Comparison of ENCODE assay signal across 24 cellular contexts in the genomic region with DNA sequence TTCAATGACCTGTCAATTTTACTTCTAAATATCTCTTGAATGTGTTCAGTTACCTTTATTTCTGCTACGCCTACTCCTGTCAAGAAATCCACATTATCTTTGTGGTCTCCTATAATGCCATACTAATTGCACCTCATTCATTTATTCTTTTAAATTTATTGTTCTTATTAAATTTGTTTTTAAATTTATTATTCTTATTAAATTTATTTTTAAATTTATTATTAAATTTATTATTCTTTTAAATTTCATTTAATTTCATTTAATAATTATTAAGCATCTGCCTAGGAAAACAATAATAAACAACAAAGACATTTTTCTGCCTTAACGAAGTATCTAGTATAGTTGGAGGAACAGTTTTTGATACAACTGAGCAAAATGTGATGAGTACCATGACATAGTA.
DNase-seq lines count a peak whose midpoint lies in the region; ATAC-seq and FAIRE-seq lines count a peak whose summit lies in the region.
"Had no signal": no experiment of that assay in that cellular context is flagged by ENCODE, and none has a peak within 500 bp of the region (broad histone marks: within the 10 kb centered on the region; RNA-seq: fewer than 3 reads in every experiment).

No MANE protein-coding gene starts in this region.

- intact Hi-C loops in activated T-helper 2 cell treated with anti-CD3 and anti-CD28 coated beads, Interferon-gamma antibody, Interleukin-2, Interleukin-4, amounts not matched to agents 10 μg/mL and 5 μg/mL and 100 μg/mL, durations not matched to agents 14 hours and 24 hours and 36 hours (cut with micrococcal nuclease) = no loop called here

- no peaks in the 10 kb centered on the region for H3K27me3 Mint-ChIP-seq in activated T-helper 2 cell treated with anti-CD3 and anti-CD28 coated beads, Interferon-gamma antibody, Interleukin-2, Interleukin-4, amounts not matched to agents 10 μg/mL and 5 μg/mL and 100 μg/mL, durations not matched to agents 14 hours and 24 hours and 36 hours (ENCODE audit: low read depth)
- H3K27me3 Mint-ChIP-seq: B cell; CD4-positive, alpha-beta T cell had no signal

- ATAC-seq in GM21360 (IDR thresholded peaks at IDR 0.05; ENCODE audit: unreplicated experiment) = no peak
- ATAC-seq in GM21786 (IDR thresholded peaks at IDR 0.05; ENCODE audit: unreplicated experiment) = no peak
- no peak for ATAC-seq in HG02973 (IDR thresholded peaks at IDR 0.05; ENCODE audit: unreplicated experiment)
- ATAC-seq: A549; CD8-positive, alpha-beta T cell; GM12878 had no signal

- H3K27ac ChIP-seq in small intestine (ENCODE audit: low read depth in 1 of 2, low read length in 1 of 2) = no peak overlapping the region
- H3K27ac ChIP-seq: A549; BLaER1 treated with 17β-estradiol and CSF1 and Interleukin-3, amounts not matched to agents 10 nM and 100 nM; C4-2B had no signal

- WGBS in small intestine, 3 donors = 90 to 92% (median 91%) methylated on average over 2 of the region's 2 CpGs

- H3K4me1 ChIP-seq in small intestine (ENCODE audit: control insufficient read depth in 2 of 2, insufficient read depth in 1 of 2, low read depth in 1 of 2, low read length in 1 of 2) = no peaks in the 10 kb centered on the region
- H3K4me1 ChIP-seq: A549; BLaER1 treated with 17β-estradiol and CSF1 and Interleukin-3, amounts not matched to agents 10 nM and 100 nM; Caco-2 had no signal

- H3K4me1 Mint-ChIP-seq in activated T-helper 2 cell treated with anti-CD3 and anti-CD28 coated beads, Interferon-gamma antibody, Interleukin-2, Interleukin-4, amounts not matched to agents 10 μg/mL and 5 μg/mL and 100 μg/mL, durations not matched to agents 14 hours and 24 hours and 36 hours (ENCODE audit: low read depth) = no peaks in the 10 kb centered on the region
- H3K4me1 Mint-ChIP-seq: B cell had no signal

- H3K36me3 Mint-ChIP-seq in activated T-helper 2 cell treated with anti-CD3 and anti-CD28 coated beads, Interferon-gamma antibody, Interleukin-2, Interleukin-4, amounts not matched to agents 10 μg/mL and 5 μg/mL and 100 μg/mL, durations not matched to agents 14 hours and 24 hours and 36 hours (ENCODE audit: low read depth) = no peaks in the 10 kb centered on the region
- H3K36me3 Mint-ChIP-seq: CD8-positive, alpha-beta T cell had no signal

- no peak overlapping the region for H3K4me3 Mint-ChIP-seq in activated T-helper 2 cell treated with anti-CD3 and anti-CD28 coated beads, Interferon-gamma antibody, Interleukin-2, Interleukin-4, amounts not matched to agents 10 μg/mL and 5 μg/mL and 100 μg/mL, durations not matched to agents 14 hours and 24 hours and 36 hours (ENCODE audit: low read depth)
- H3K4me3 Mint-ChIP-seq: B cell; CD4-positive, alpha-beta T cell; CD8-positive, alpha-beta T cell had no signal

- H3K36me3 ChIP-seq in small intestine (ENCODE audit: control insufficient read depth in 2 of 2, insufficient read depth in 2 of 2, low read length in 2 of 2) = no peaks in the 10 kb centered on the region
- H3K36me3 ChIP-seq: BLaER1 treated with 17β-estradiol and CSF1 and Interleukin-3, amounts not matched to agents 10 nM and 100 nM had no signal

- no peaks in the 10 kb centered on the region for H3K27me3 ChIP-seq in small intestine (ENCODE audit: control insufficient read depth in 2 of 2, insufficient read depth in 2 of 2, low read length in 2 of 2)
- H3K27me3 ChIP-seq: BLaER1 treated with 17β-estradiol and CSF1 and Interleukin-3, amounts not matched to agents 10 nM and 100 nM had no signal

- H3K9me3 Mint-ChIP-seq in activated T-helper 2 cell treated with anti-CD3 and anti-CD28 coated beads, Interferon-gamma antibody, Interleukin-2, Interleukin-4, amounts not matched to agents 10 μg/mL and 5 μg/mL and 100 μg/mL, durations not matched to agents 14 hours and 24 hours and 36 hours = no peaks in the 10 kb centered on the region
- H3K9me3 Mint-ChIP-seq: CD4-positive, alpha-beta T cell; CD8-positive, alpha-beta T cell had no signal

- no peak overlapping the region for H3K4me3 ChIP-seq in small intestine (ENCODE audit: low read depth in 1 of 2, low read length in 2 of 2)
- H3K4me3 ChIP-seq: A549; BLaER1 treated with 17β-estradiol and CSF1 and Interleukin-3, amounts not matched to agents 10 nM and 100 nM; GM12878 had no signal

- FAIRE-seq in G401.6 (lab: Jason Lieb, UNC) = peak; percentile 89
- peak; percentile 57 for FAIRE-seq in TTC549 (lab: Jason Lieb, UNC)
- FAIRE-seq in colon (lab: Jason Lieb, UNC) = peak; percentile 87
- peak; percentile 41 for FAIRE-seq in small intestine (lab: Jason Lieb, UNC)
- FAIRE-seq: A549, D721Med, GM12878, GM12892, GM18507 had no signal

- H3K27ac Mint-ChIP-seq in activated T-helper 2 cell treated with anti-CD3 and anti-CD28 coated beads, Interferon-gamma antibody, Interleukin-2, Interleukin-4, amounts not matched to agents 10 μg/mL and 5 μg/mL and 100 μg/mL, durations not matched to agents 14 hours and 24 hours and 36 hours = no peak overlapping the region
- H3K27ac Mint-ChIP-seq: B cell; CD4-positive, alpha-beta T cell; CD8-positive, alpha-beta T cell had no signal

- H3K9me3 ChIP-seq in small intestine (ENCODE audit: control insufficient read depth, low read depth) = no peaks in the 10 kb centered on the region
- H3K9me3 ChIP-seq: A549; BLaER1 treated with 17β-estradiol and CSF1 and Interleukin-3, amounts not matched to agents 10 nM and 100 nM; Caco-2 had no signal

- DNase-seq in small intestine = no peak
- no peak for DNase-seq in activated T-helper 2 cell treated with anti-CD3 and anti-CD28 coated beads, Interferon-gamma antibody, Interleukin-2, Interleukin-4, amounts not matched to agents 10 μg/mL and 5 μg/mL and 100 μg/mL, durations not matched to agents 14 hours and 24 hours and 36 hours (ENCODE audit: low spot score)
- DNase-seq: 8988T; AML-193; Caco-2; Calu3; CD4-positive, alpha-beta T cell; CD8-positive, alpha-beta T cell; DMS79 treated with DMSO at 0.1 percent for 48 hours; GDM1 had no signal
